Comparison of ENCODE assay signal across 8 cellular contexts in the genomic region with DNA sequence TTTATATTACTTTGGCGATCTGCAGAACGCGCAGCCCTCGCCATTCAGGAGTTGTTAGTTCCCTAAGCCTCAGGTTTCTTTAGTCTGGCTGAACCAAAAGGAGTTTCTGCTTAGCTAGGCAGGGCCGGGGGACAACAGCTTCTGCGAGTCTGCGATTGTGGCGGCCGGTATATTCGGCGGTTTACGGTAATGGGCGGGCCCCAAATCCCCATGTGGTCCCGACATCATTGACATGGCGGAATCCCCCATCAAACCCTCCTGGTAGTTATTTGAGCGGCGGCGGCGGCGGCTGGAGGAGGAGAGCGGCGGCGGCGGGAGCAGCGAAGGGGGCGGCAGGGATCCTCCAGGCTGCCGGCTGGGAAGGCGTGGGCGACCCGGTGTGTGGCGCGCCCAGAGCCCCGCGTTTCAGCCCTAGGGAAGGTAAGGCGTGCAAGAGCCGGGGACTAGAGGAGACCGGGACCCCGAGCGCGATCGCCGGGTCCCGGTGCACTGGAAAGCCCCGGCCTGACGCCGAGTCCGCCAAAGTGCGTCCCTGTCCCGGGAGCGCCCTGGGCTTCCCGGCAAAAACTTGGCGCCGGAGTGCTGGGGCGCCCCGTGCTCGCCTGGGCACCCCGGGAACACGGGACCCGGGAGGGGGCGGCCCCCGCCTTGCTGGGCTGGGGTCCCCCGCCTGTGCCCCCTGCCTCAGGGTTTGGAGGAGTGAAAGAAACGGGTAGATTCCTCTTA. TPM values are rescaled to one million over a fixed set of nuclear protein-coding genes. Genes with fewer than 3 reads are reported as not detected.
A peak's percentile ranks its signal among the peaks of the same experiment; 100 is the strongest.
DNase-seq lines count a peak whose midpoint lies in the region; ATAC-seq and TF ChIP-seq lines count a peak whose summit lies in the region.

FNDC3B (plus strand) TSS at position 227 of the 726 bp plus-strand sequence. CDS start 72,902 bp downstream, outside the sequence.

- intact Hi-C loops in right lobe of liver (cut with DNase I) = no loop called here

- peak within 1 kb of the TSS; percentile 84 to 95 (median 91) for H3K4me3 ChIP-seq in right lobe of liver

- H3K27me3 ChIP-seq in right lobe of liver = no peaks in the 10 kb centered on the region

- TF ChIP-seq CTCF in right lobe of liver (IDR thresholded peaks at IDR 0.05) = no peak

- peak; percentile 98 for TF ChIP-seq POLR2A in right lobe of liver (IDR thresholded peaks at IDR 0.05)

- H3K36me3 ChIP-seq in right lobe of liver = no peaks in the 10 kb centered on the region

- ATAC-seq in GM19372 (IDR thresholded peaks at IDR 0.05; ENCODE audit: low read depth, unreplicated experiment) (peak; percentile 70), HG03565 (IDR thresholded peaks at IDR 0.05; ENCODE audit: unreplicated experiment) (peak; percentile 56), right lobe of liver (peak; percentile 83 to 92 (median 87))

- peaks cover 0 to 37% (median 8%) of the 10 kb centered on the region in 4 donors for H3K4me1 ChIP-seq in right lobe of liver

- no peaks in the 10 kb centered on the region for H3K9me3 ChIP-seq in right lobe of liver

- peak within 1 kb of the TSS; percentile 98 to 99 (median 98) for H3K27ac ChIP-seq in right lobe of liver

- WGBS in right lobe of liver (ENCODE audit: insufficient coverage, low coverage, low lambda C conversion rate, missing lambda C conversion rate) = under 1% methylated on average over 21 of the region's 63 CpGs

- DNase-seq in C1 segment of cervical spinal cord (lab: John Stamatoyannopoulos, UW) (peak; percentile 33 to 89 (median 84)), NCI-H774 (lab: John Stamatoyannopoulos, UW) (peak; percentile 96), dermis microvascular lymphatic vessel endothelial cell (ENCODE audit: low read depth in 2 of 2) (peak; percentile 90 to 98), right lobe of liver (peak; percentile 92 to 95 (median 95))
- DNase-seq in activated CD4-positive, alpha-beta T cell treated with anti-CD3 and anti-CD28 coated beads, Interleukin-2, amount 50 U/mL, for 4 hours = peak; percentile 90 to 93
- DNase-seq in stimulated activated CD4-positive, alpha-beta T cell treated with anti-CD3 and anti-CD28 coated beads, Interleukin-4, amount 100 ng/mL, for 4 hours = peak; percentile 85 to 89

RNA-seq across cellular contexts. Expression of gene FNDC3B, which starts in this region (rescaled TPM):
- 71.8 and 101 TPM in 2 replicates for total RNA-seq in dermis microvascular lymphatic vessel endothelial cell
- 100 to 1,000 TPM in 1 of 6 experiments, 10 to 100 TPM in 5; 40.2 to 184 (median 63.5) TPM for total RNA-seq in right lobe of liver

Comparison
In these comparisons a context has a peak if more than half of its experiments do, and no peak if none do; other contexts are left out.
1. Peak in every context shown above with its lines: DNase-seq, ATAC-seq, H3K4me3 ChIP-seq and H3K27ac ChIP-seq.